8 cellular contexts compared by ENCODE assay signal in the genomic region with DNA sequence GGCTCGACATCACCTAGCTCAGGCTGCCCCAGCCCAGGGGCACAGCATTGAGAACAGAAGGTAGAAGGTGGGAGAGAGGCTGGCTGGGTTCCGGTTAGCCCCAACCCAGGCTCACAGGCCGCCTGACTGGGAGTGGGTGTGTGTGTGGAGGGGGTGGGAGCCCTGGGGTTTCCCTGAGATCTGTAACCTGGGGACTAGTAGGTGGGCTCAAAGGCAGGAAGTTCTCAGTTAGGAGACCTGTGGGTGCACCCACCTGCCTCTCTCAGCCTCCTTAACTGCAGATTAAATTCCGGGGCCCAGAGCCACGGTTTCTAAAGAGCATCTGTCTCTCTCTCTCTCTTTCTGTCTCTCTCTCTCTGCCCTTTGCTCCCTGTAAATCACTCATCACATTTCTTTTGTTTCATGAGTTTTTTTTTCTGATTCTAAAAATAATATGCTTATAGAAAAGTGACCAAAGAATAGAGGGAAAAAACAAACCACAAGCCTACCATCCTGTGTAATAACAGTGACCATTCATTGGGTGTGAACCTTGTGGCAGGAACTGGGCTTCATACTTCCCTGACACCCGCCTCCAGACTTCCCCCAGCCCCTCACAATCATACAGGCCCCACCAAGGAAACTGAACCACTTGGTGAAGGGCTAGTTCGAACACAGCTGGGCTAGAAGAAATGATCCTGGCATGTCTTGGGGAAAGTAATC.
DNase-seq lines count a peak whose midpoint lies in the region; ATAC-seq lines count a peak whose summit lies in the region.

No MANE protein-coding gene starts in this region.

- POLR2A ChIA-PET in activated CD4-positive, alpha-beta T cell treated with anti-CD3 and anti-CD28 coated beads, Interleukin-2, amount 10 ng/mL, durations not matched to agents 7 days and 5 days (lab: Charles Lee): no interaction called here

- H3K9me3 Mint-ChIP-seq in activated CD4-positive, alpha-beta T cell treated with anti-CD3 and anti-CD28 coated beads, Interleukin-2, amount 10 ng/mL, durations not matched to agents 7 days and 5 days: no peaks in the 10 kb centered on the region

- DNase-seq in activated CD4-positive, alpha-beta T cell treated with anti-CD3 and anti-CD28 coated beads, Interleukin-2, amount 10 ng/mL, durations not matched to agents 7 days and 5 days: no peak
- peak; percentile 40 for DNase-seq in stimulated activated CD4-positive, alpha-beta T cell treated with anti-CD3 and anti-CD28 coated beads, Interleukin-12 subunit alpha, Interleukin-12 subunit beta, amount 100 ng/mL, for 4 hours
- DNase-seq in OCI-M2 (lab: John Stamatoyannopoulos, UW; ENCODE audit: unreplicated experiment): no peak
- DNase-seq in islet precursor cell: no peak
- DNase-seq in NCI-H146 treated with DMSO at 0.1 percent for 48 hours (lab: John Stamatoyannopoulos, UW; ENCODE audit: unreplicated experiment): no peak
- DNase-seq in NCI-H1105 treated with DMSO at 0.1 percent for 48 hours (lab: John Stamatoyannopoulos, UW): no peak

- H3K4me3 Mint-ChIP-seq in activated CD4-positive, alpha-beta T cell treated with anti-CD3 and anti-CD28 coated beads, Interleukin-2, amount 10 ng/mL, durations not matched to agents 7 days and 5 days: no peak overlapping the region

- CTCF ChIA-PET in activated CD4-positive, alpha-beta T cell treated with anti-CD3 and anti-CD28 coated beads, Interleukin-2, amount 10 ng/mL, durations not matched to agents 7 days and 5 days (lab: Charles Lee): interaction anchor here (1.1 kb wide), 1 partner anchor 13 kb away, joined by 3 read pairs; no protein-coding TSS in a partner anchor

- peak; percentile 86 for ATAC-seq in GM19035 (IDR thresholded peaks at IDR 0.05; ENCODE audit: unreplicated experiment)
- peak; percentile 79 for ATAC-seq in HG02884 (IDR thresholded peaks at IDR 0.05; ENCODE audit: unreplicated experiment)

- H3K27me3 Mint-ChIP-seq in activated CD4-positive, alpha-beta T cell treated with anti-CD3 and anti-CD28 coated beads, Interleukin-2, amount 10 ng/mL, durations not matched to agents 7 days and 5 days: peaks cover 2% of the 10 kb centered on the region

- H3K4me1 Mint-ChIP-seq in activated CD4-positive, alpha-beta T cell treated with anti-CD3 and anti-CD28 coated beads, Interleukin-2, amount 10 ng/mL, durations not matched to agents 7 days and 5 days: peaks cover 16% of the 10 kb centered on the region

- H3K36me3 Mint-ChIP-seq in activated CD4-positive, alpha-beta T cell treated with anti-CD3 and anti-CD28 coated beads, Interleukin-2, amount 10 ng/mL, durations not matched to agents 7 days and 5 days (ENCODE audit: low read depth): no peaks in the 10 kb centered on the region

- peak overlapping the region; percentile 42 for H3K27ac Mint-ChIP-seq in activated CD4-positive, alpha-beta T cell treated with anti-CD3 and anti-CD28 coated beads, Interleukin-2, amount 10 ng/mL, durations not matched to agents 7 days and 5 days
